Comparison of ENCODE assay signal across 14 cellular contexts in the genomic region with DNA sequence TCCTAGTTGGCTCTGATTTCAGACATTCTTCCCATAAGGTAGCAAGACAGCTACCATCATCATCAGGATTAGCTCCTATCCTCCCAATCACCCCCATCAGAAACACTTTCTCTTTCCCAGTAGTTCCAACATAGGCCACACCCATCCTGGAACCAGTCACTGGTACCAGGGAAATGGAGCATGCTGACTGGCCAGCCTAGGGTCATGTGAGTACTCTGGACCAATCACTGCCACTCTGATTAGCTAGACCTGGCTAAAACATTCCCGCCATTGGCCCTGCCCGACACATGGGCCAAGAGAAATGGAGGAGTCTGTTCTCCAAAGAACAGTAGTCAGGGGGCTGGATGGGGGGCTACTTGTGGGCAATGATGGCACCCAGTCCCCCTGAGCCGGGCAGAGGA. TPM values are rescaled to one million over a fixed set of nuclear protein-coding genes. Genes with fewer than 3 reads are reported as not detected.
DNase-seq lines count a peak whose midpoint lies in the region; ATAC-seq, FAIRE-seq and TF ChIP-seq lines count a peak whose summit lies in the region.
"Had no signal": no experiment of that assay in that cellular context is flagged by ENCODE, and none has a peak within 500 bp of the region (broad histone marks: within the 10 kb centered on the region; RNA-seq: fewer than 3 reads in every experiment).

No MANE protein-coding gene starts in this region.

- H3K4me1 Mint-ChIP-seq in effector memory CD8-positive, alpha-beta T cell (ENCODE audit: low read depth in 2 of 2), result peaks cover 31 to 32% of the 10 kb centered on the region in 2 donors

- H3K4me1 ChIP-seq in sigmoid colon (peaks cover 0 to 21% (median 8%) of the 10 kb centered on the region in 4 donors), aorta (ENCODE audit: control insufficient read depth in 1 of 2, insufficient read depth in 2 of 2, low read length in 2 of 2) (no peaks in the 10 kb centered on the region)

- H3K4me3 ChIP-seq in sigmoid colon (no peak overlapping the region), aorta (ENCODE audit: low read length in 2 of 2) (no peak overlapping the region)
- H3K4me3 ChIP-seq: suprapubic skin had no signal

- intact Hi-C loops in sigmoid colon (cut with DNase I) (no loop called here), aorta (cut with DNase I) (no loop called here)

- no peak for TF ChIP-seq POLR2A in sigmoid colon (IDR thresholded peaks at IDR 0.05)

- no peak for TF ChIP-seq EP300 in sigmoid colon (IDR thresholded peaks at IDR 0.05)

- H3K4me3 Mint-ChIP-seq in effector memory CD8-positive, alpha-beta T cell, result no peak overlapping the region
- H3K4me3 Mint-ChIP-seq: central memory CD8-positive, alpha-beta T cell; neural crest cell; T-helper 1 cell treated with Interleukin-12 subunit alpha and Interleukin-12 subunit beta and Interleukin-4 antibody, amounts not matched to agents 30 μg/mL and 1 μg/mL, for 36 hours had no signal

- H3K36me3 Mint-ChIP-seq in effector memory CD8-positive, alpha-beta T cell (ENCODE audit: insufficient read depth), result peaks cover 3% of the 10 kb centered on the region

- peak overlapping the region; percentile 18 to 69 (median 56) for H3K27ac ChIP-seq in sigmoid colon
- H3K27ac ChIP-seq in aorta (ENCODE audit: low read depth in 1 of 2, low read length in 2 of 2), result no peak overlapping the region
- H3K27ac ChIP-seq: suprapubic skin had no signal

- DNase-seq in NCI-H2196 (lab: John Stamatoyannopoulos, UW; ENCODE audit: unreplicated experiment) (peak; percentile 18), NCI-H2196 treated with DMSO at 0.1 percent for 48 hours (lab: John Stamatoyannopoulos, UW; ENCODE audit: unreplicated experiment) (no peak), HTR-8/SVneo (ENCODE audit: insufficient read length, low spot score) (no peak), sigmoid colon (no peak), aorta (no peak)
- DNase-seq in effector memory CD8-positive, alpha-beta T cell, result no peak
- DNase-seq: NCI-H2029 treated with DMSO at 0.1 percent for 48 hours had no signal

- peak; percentile 20 for FAIRE-seq in HTR-8/SVneo (lab: Jason Lieb, UNC)

- H3K27ac Mint-ChIP-seq in effector memory CD8-positive, alpha-beta T cell, result peak overlapping the region; percentile 96 to 97

- H3K27me3 ChIP-seq in sigmoid colon, result no peaks in the 10 kb centered on the region
- no peaks in the 10 kb centered on the region for H3K27me3 ChIP-seq in aorta (ENCODE audit: control insufficient read depth in 1 of 2, insufficient read depth in 2 of 2, low read length in 1 of 2)
- H3K27me3 ChIP-seq: suprapubic skin had no signal

- H3K9me3 ChIP-seq in sigmoid colon, result no peaks in the 10 kb centered on the region
- H3K9me3 ChIP-seq in aorta (ENCODE audit: control insufficient read depth, low read length), result no peaks in the 10 kb centered on the region
- H3K9me3 ChIP-seq: suprapubic skin had no signal

- H3K9me3 Mint-ChIP-seq in effector memory CD8-positive, alpha-beta T cell, result no peaks in the 10 kb centered on the region
- H3K9me3 Mint-ChIP-seq: central memory CD8-positive, alpha-beta T cell; neural crest cell; T-helper 1 cell treated with Interleukin-12 subunit alpha and Interleukin-12 subunit beta and Interleukin-4 antibody, amounts not matched to agents 30 μg/mL and 1 μg/mL, for 36 hours had no signal

- H3K36me3 ChIP-seq in sigmoid colon, result no peaks in the 10 kb centered on the region
- H3K36me3 ChIP-seq in aorta (ENCODE audit: control insufficient read depth in 1 of 2, insufficient read depth in 2 of 2, low read length in 1 of 2), result no peaks in the 10 kb centered on the region
- H3K36me3 ChIP-seq: suprapubic skin had no signal

- 96 to 97% methylated on average over 3 of the region's 3 CpGs for WGBS in sigmoid colon, 2 donors
- 93 to 95% methylated on average over 3 of the region's 3 CpGs for WGBS in aorta, 2 donors

- TF ChIP-seq CTCF in sigmoid colon (IDR thresholded peaks at IDR 0.05), result no peak

- no peak for ATAC-seq in effector memory CD8-positive, alpha-beta T cell (replicated peaks)
- ATAC-seq in GM18519 (IDR thresholded peaks at IDR 0.05; ENCODE audit: low FRiP score, unreplicated experiment) (no peak), HG02623 (IDR thresholded peaks at IDR 0.05; ENCODE audit: unreplicated experiment) (no peak), aorta (ENCODE audit: low FRiP score) (no peak)
- ATAC-seq: esophagus mucosa had no signal

- no peaks in the 10 kb centered on the region for H3K27me3 Mint-ChIP-seq in effector memory CD8-positive, alpha-beta T cell
- H3K27me3 Mint-ChIP-seq: central memory CD8-positive, alpha-beta T cell had no signal

RNA-seq across cellular contexts. Expression of a gene that starts 12.4 kb away (rescaled TPM):
- total RNA-seq in sigmoid colon (10 to 100 TPM in 1 of 4 donors, 1 to 10 TPM in 3; 4.6 to 15.0 (median 5.3) TPM), aorta (1 to 10 TPM; 1.5 to 3.1 TPM)
- polyA plus RNA-seq in sigmoid colon (1 to 10 TPM in 2 of 3 donors, under 1 TPM in 1; 0.46 to 2.4 (median 1.9) TPM), aorta (under 1 TPM; 0.13 to 0.50 TPM)

RNA-seq across cellular contexts. Expression of a gene that starts 19.6 kb away (rescaled TPM):
- total RNA-seq in sigmoid colon (under 1 TPM in 3 of 4 donors, not detected in 1; under 0.01 to 0.83 (median 0.33) TPM), aorta (1 to 10 TPM in 1 of 2 donors, under 1 TPM in 1; 0.62 to 1.2 TPM)
- polyA plus RNA-seq in sigmoid colon (1 to 10 TPM in 1 of 3 donors, under 1 TPM in 1, not detected in 1; 0.61 to 1.2 TPM), aorta (not detected)

RNA-seq across cellular contexts. Expression of a gene that starts 47.1 kb away (rescaled TPM):
- total RNA-seq in sigmoid colon, result not detected
- under 1 TPM in 1 of 3 donors, not detected in 2; 0.26 TPM for polyA plus RNA-seq in sigmoid colon
- not detected for total RNA-seq in aorta
- not detected for polyA plus RNA-seq in aorta
- total RNA-seq: esophagus mucosa, neural crest cell, suprapubic skin had no signal

Comparison
In these comparisons a context has a peak if more than half of its experiments do, and no peak if none do; other contexts are left out.
1. H3K27ac ChIP-seq: peak in sigmoid colon (4 of 4); none in aorta (0 of 2).